ENCODE assay signal across 10 cellular contexts in the genomic region with DNA sequence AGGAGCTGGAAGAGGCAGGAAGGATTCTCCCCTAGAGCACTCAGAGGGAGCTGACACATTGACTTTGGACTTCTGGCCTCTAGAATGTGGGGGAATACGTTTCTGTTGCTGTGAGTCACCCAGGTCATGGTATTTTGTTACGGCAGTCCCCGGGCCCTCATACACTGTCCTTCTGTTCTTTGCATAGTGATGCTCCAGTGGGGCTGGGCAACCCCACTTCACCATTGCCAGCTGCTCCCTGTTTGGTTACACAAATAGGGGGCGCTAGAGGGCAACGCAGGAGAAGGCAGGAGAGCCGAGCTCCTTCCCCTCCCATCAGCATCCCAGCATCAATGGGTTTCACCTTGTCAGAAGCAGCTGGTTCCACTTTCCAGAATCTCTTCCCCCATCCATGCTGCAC.
DNase-seq lines count a peak whose midpoint lies in the region; ATAC-seq and TF ChIP-seq lines count a peak whose summit lies in the region.
"Had no signal": no experiment of that assay in that cellular context is flagged by ENCODE, and none has a peak within 500 bp of the region (broad histone marks: within the 10 kb centered on the region; RNA-seq: fewer than 3 reads in every experiment).

No MANE protein-coding gene starts in this region.

- H4K20me1 ChIP-seq in GM23338 (replicated peaks; ENCODE audit: insufficient read depth): no peaks in the 10 kb centered on the region

- no peaks in the 10 kb centered on the region for H3K4me1 Mint-ChIP-seq in GM23338
- H3K4me1 Mint-ChIP-seq: activated B cell treated with CpG ODN at 0.5 μM for 24 hours; stimulated activated effector memory CD8-positive, alpha-beta T cell treated with anti-CD3 and anti-CD28 coated beads, Interleukin-12 subunit alpha, Interleukin-12 subunit beta, amount 100 ng/mL, for 72 hours had no signal

- H3K79me2 ChIP-seq in GM23338 (replicated peaks; ENCODE audit: insufficient read depth): no peaks in the 10 kb centered on the region

- no peaks in the 10 kb centered on the region for H3K9me3 ChIP-seq in iPS DF 6.9 (ENCODE audit: control insufficient read depth, insufficient read depth, low read length)

- H3K36me3 ChIP-seq in GM23338 (ENCODE audit: insufficient read depth) (no peaks in the 10 kb centered on the region), iPS DF 6.9 (ENCODE audit: control insufficient read depth, insufficient read depth, low read length) (no peaks in the 10 kb centered on the region)

- DNase-seq in AG10803 (ENCODE audit: low read depth) (peak; percentile 25), GM23338 (ENCODE audit: low spot score) (peak; percentile 89), SW 1271 (lab: John Stamatoyannopoulos, UW) (peak; percentile 7 to 17), iPS DF 6.9 (ENCODE audit: low read depth, low spot score) (peak; percentile 47), GOT3 (lab: John Stamatoyannopoulos, UW) (no peak), NCI-H510A treated with DMSO at 0.1 percent for 48 hours (lab: John Stamatoyannopoulos, UW) (no peak)
- DNase-seq: activated B cell treated with CpG ODN at 0.5 μM for 24 hours had no signal

- H2AFZ ChIP-seq in GM23338: no peak overlapping the region

- H3K36me3 Mint-ChIP-seq in GM23338 (ENCODE audit: low read depth): no peaks in the 10 kb centered on the region; the same call in 2 of the 3 replicates
- H3K36me3 Mint-ChIP-seq: stimulated activated effector memory CD8-positive, alpha-beta T cell treated with anti-CD3 and anti-CD28 coated beads, Interleukin-12 subunit alpha, Interleukin-12 subunit beta, amount 100 ng/mL, for 72 hours had no signal

- ATAC-seq in GM23338: peak; percentile 98
- ATAC-seq in GM19351 (IDR thresholded peaks at IDR 0.05; ENCODE audit: unreplicated experiment): no peak
- no peak for ATAC-seq in GM18907 (IDR thresholded peaks at IDR 0.05; ENCODE audit: unreplicated experiment)
- ATAC-seq: stimulated activated effector memory CD8-positive, alpha-beta T cell treated with anti-CD3 and anti-CD28 coated beads, Interleukin-12 subunit alpha, Interleukin-12 subunit beta, amount 100 ng/mL, for 72 hours had no signal

- H3K4me1 ChIP-seq in GM23338 (ENCODE audit: insufficient read depth): no peaks in the 10 kb centered on the region
- no peaks in the 10 kb centered on the region for H3K4me1 ChIP-seq in iPS DF 6.9 (ENCODE audit: control insufficient read depth, insufficient read depth, low read length)

- H3F3A ChIP-seq in GM23338 (replicated peaks; ENCODE audit: low read depth): no peaks in the 10 kb centered on the region

- peaks cover 5% of the 10 kb centered on the region; the same call in 2 of the 3 replicates for H3K9me3 Mint-ChIP-seq in GM23338

- TF ChIP-seq CTCF in AG10803 (conservative IDR thresholded peaks at IDR 0.05; ENCODE audit: low read length) (peak; percentile 58), GM23338 (conservative IDR thresholded peaks at IDR 0.05; ENCODE audit: low read depth in 2 of 2) (peak; percentile 76 to 95)

- H3K27ac ChIP-seq in GM23338 (ENCODE audit: low read depth): no peak overlapping the region
- H3K27ac ChIP-seq in iPS DF 6.9 (ENCODE audit: low read length): no peak overlapping the region

- no peak overlapping the region for H3K4me2 ChIP-seq in GM23338

- H3K4me3 ChIP-seq in AG10803 (ENCODE audit: low read length) (no peak overlapping the region), GM23338 (no peak overlapping the region), iPS DF 6.9 (ENCODE audit: low read length) (no peak overlapping the region)

- no peak overlapping the region for H3K27ac Mint-ChIP-seq in GM23338
- H3K27ac Mint-ChIP-seq: activated B cell treated with CpG ODN at 0.5 μM for 24 hours; stimulated activated effector memory CD8-positive, alpha-beta T cell treated with anti-CD3 and anti-CD28 coated beads, Interleukin-12 subunit alpha, Interleukin-12 subunit beta, amount 100 ng/mL, for 72 hours had no signal

- H3K27me3 ChIP-seq in GM23338 (ENCODE audit: insufficient read depth): no peaks in the 10 kb centered on the region
- no peaks in the 10 kb centered on the region for H3K27me3 ChIP-seq in iPS DF 6.9 (ENCODE audit: control insufficient read depth, insufficient read depth, low read length)

- H3K4me3 Mint-ChIP-seq in GM23338: no peak overlapping the region
- H3K4me3 Mint-ChIP-seq: activated B cell treated with CpG ODN at 0.5 μM for 24 hours; stimulated activated effector memory CD8-positive, alpha-beta T cell treated with anti-CD3 and anti-CD28 coated beads, Interleukin-12 subunit alpha, Interleukin-12 subunit beta, amount 100 ng/mL, for 72 hours had no signal

- peaks cover 10% of the 10 kb centered on the region; the same call in 1 of the 2 replicates for H3K9me2 ChIP-seq in GM23338 (ENCODE audit: insufficient read depth)

- WGBS in iPS DF 6.9 (ENCODE audit: insufficient coverage, insufficient read length): no CpG with 5 or more reads among the region's 6 CpGs

- H3K27me3 Mint-ChIP-seq in GM23338 (ENCODE audit: insufficient read depth, low read depth, poor library complexity): peaks cover 10% of the 10 kb centered on the region

TF ChIP-seq in GM23338, 12 proteins besides CTCF, POLR2A, EP300 and RAD21 (continues in another document):
- no peak for TF ChIP-seq ZNF114 (CRISPR knock-in tag; IDR thresholded peaks at IDR 0.05)
- TF ChIP-seq, protein P1, sequence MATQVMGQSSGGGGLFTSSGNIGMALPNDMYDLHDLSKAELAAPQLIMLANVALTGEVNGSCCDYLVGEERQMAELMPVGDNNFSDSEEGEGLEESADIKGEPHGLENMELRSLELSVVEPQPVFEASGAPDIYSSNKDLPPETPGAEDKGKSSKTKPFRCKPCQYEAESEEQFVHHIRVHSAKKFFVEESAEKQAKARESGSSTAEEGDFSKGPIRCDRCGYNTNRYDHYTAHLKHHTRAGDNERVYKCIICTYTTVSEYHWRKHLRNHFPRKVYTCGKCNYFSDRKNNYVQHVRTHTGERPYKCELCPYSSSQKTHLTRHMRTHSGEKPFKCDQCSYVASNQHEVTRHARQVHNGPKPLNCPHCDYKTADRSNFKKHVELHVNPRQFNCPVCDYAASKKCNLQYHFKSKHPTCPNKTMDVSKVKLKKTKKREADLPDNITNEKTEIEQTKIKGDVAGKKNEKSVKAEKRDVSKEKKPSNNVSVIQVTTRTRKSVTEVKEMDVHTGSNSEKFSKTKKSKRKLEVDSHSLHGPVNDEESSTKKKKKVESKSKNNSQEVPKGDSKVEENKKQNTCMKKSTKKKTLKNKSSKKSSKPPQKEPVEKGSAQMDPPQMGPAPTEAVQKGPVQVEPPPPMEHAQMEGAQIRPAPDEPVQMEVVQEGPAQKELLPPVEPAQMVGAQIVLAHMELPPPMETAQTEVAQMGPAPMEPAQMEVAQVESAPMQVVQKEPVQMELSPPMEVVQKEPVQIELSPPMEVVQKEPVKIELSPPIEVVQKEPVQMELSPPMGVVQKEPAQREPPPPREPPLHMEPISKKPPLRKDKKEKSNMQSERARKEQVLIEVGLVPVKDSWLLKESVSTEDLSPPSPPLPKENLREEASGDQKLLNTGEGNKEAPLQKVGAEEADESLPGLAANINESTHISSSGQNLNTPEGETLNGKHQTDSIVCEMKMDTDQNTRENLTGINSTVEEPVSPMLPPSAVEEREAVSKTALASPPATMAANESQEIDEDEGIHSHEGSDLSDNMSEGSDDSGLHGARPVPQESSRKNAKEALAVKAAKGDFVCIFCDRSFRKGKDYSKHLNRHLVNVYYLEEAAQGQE (IDR thresholded peaks at IDR 0.05; ENCODE audit: unreplicated experiment): no peak
- TF ChIP-seq CREB1 (CRISPR knock-in tag; IDR thresholded peaks at IDR 0.05; ENCODE audit: low read depth): no peak
- no peak for TF ChIP-seq EZH2 (IDR thresholded peaks at IDR 0.05; ENCODE audit: low read depth, unreplicated experiment)
- TF ChIP-seq STAT1 (IDR thresholded peaks at IDR 0.05; ENCODE audit: unreplicated experiment): no peak

Comparison
In these comparisons a context has a peak if more than half of its experiments do, and no peak if none do; other contexts are left out.
1. DNase-seq: peak in AG10803 (single experiment), GM23338 (single experiment), SW 1271 (2 of 2) and iPS DF 6.9 (single experiment); none in GOT3 (single experiment) and NCI-H510A treated with DMSO at 0.1 percent for 48 hours (single experiment).